Comparison of ENCODE assay signal across 7 cellular contexts in the genomic region with DNA sequence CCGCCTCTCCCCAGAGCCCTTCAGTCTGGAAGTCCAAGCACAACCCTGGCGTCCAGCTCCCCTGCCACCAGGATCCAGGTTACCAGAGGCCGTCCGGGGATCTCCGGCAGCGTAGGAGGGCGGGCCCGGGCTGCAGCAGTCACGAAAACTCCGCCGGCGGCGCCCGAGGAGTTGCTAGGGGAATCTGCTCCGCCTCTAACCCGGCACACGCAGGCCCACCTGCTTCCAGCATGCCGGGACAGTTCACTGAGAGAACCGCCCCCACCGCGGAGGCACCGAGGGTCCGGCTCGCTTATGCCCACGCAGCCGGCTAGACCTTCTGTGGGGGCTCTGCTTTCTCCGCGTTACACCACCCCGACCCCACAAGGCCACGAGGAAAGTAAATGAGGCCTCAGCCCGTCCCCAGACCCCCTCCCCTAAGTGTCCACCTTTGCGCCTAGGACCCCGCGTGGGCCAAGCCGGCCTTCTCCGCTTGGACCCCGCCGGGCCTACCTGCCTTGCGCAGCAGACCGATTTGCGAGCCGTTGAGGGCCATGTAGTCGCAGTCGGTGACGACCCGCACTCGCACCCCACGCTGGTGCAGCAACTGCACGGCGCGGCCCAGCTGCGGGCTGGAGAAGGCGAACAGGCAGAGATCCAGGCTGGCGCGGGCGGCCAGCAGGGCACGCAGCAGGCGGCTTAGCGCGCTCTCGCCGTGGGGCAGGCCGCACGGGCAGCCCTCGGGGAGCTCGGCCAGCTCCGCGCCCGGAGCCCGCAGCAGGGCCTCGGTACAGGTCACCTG. TPM values are rescaled to one million over a fixed set of nuclear protein-coding genes. Genes with fewer than 3 reads are reported as not detected.
DNase-seq lines count a peak whose midpoint lies in the region; ATAC-seq and TF ChIP-seq lines count a peak whose summit lies in the region.

No MANE protein-coding gene starts in this region.

- no peaks in the 10 kb centered on the region for H3K36me3 ChIP-seq in Peyer's patch

- peak overlapping the region; percentile 71 to 83 (median 80) for H3K27ac ChIP-seq in Peyer's patch
- peak overlapping the region in 19 of 21 experiments; percentile 26 to 85 (median 69) for H3K27ac ChIP-seq in skin epidermis

- no peaks in the 10 kb centered on the region for H3K9me3 ChIP-seq in Peyer's patch

- H3K4me1 ChIP-seq in Peyer's patch: peaks cover 0 to 37% (median 17%) of the 10 kb centered on the region in 4 donors

- DNase-seq in Peyer's patch (peak; percentile 60 to 77 (median 67)), head of caudate nucleus (peak in 40 of 42 donors; percentile 41 to 82 (median 66)), GDM1 (lab: John Stamatoyannopoulos, UW) (no peak)
- DNase-seq in activated effector memory CD4-positive, alpha-beta T cell treated with Interleukin-2 at 50 U/mL for 16 hours: peak; percentile 50

- H3K4me3 ChIP-seq in Peyer's patch (peak overlapping the region; percentile 54 to 66 (median 58)), skin epidermis (peak overlapping the region; percentile 20 to 62 (median 50))

- TF ChIP-seq CTCF in Peyer's patch (IDR thresholded peaks at IDR 0.05): peak in 1 of 6 experiments; percentile 9

- ATAC-seq in GM18867 (IDR thresholded peaks at IDR 0.05; ENCODE audit: unreplicated experiment) (peak; percentile 34), HG03045 (IDR thresholded peaks at IDR 0.05; ENCODE audit: unreplicated experiment) (peak; percentile 35)

- H3K27me3 ChIP-seq in Peyer's patch: no peaks in the 10 kb centered on the region

- TF ChIP-seq POLR2A in Peyer's patch (IDR thresholded peaks at IDR 0.05): no peak

- intact Hi-C loops in head of caudate nucleus (cut with DNase I): no loop called here

RNA-seq across cellular contexts. Expression of a gene that starts 0.6 kb away (rescaled TPM):
- total RNA-seq in Peyer's patch: 1 to 10 TPM in 2 of 4 donors, not detected in 2; 1.6 to 3.5 TPM

RNA-seq across cellular contexts. Expression of a gene that starts 31.4 kb away (rescaled TPM):
- 100 to 1,000 TPM; 186 to 243 (median 210) TPM for total RNA-seq in Peyer's patch
